Comparison of ENCODE assay signal across 13 cellular contexts in the genomic region with DNA sequence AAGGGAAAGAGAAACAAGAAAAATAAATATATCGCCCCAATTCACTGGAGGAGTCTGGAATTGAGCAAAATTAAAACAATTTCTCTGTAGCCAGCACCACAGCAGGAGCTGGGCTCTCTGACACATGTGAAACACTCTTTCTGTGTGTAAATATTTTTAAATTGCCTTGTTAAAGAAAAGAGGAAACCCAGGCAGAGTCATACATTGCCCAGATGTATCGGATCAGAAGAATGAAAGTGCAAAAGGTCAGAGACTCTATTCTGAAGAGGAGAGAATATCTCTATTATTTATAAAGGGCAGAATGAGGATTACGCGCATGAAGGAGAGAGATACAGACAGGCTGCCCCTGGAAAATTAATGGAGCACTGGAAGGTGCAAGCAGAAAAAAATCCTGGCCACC.
DNase-seq lines count a peak whose midpoint lies in the region; ATAC-seq, FAIRE-seq and TF ChIP-seq lines count a peak whose summit lies in the region.
"Had no signal": no experiment of that assay in that cellular context is flagged by ENCODE, and none has a peak within 500 bp of the region (broad histone marks: within the 10 kb centered on the region; RNA-seq: fewer than 3 reads in every experiment).

No MANE protein-coding gene starts in this region.

- H3K36me3 ChIP-seq in mucosa of rectum (ENCODE audit: control insufficient read depth in 2 of 2, insufficient read depth in 2 of 2, low read length in 2 of 2) (no peaks in the 10 kb centered on the region), kidney (ENCODE audit: control insufficient read depth in 1 of 2, insufficient read depth in 2 of 2, low read length in 2 of 2) (no peaks in the 10 kb centered on the region)
- H3K36me3 ChIP-seq: stomach had no signal

- ATAC-seq in GM19025 (IDR thresholded peaks at IDR 0.05; ENCODE audit: low read depth, unreplicated experiment) (peak; percentile 79), HG02588 (IDR thresholded peaks at IDR 0.05; ENCODE audit: unreplicated experiment) (peak; percentile 81), HG03442 (IDR thresholded peaks at IDR 0.05; ENCODE audit: unreplicated experiment) (peak; percentile 97)
- no peak for ATAC-seq in effector memory CD8-positive, alpha-beta T cell (replicated peaks)

- no peak overlapping the region for H3K27ac Mint-ChIP-seq in effector memory CD8-positive, alpha-beta T cell
- H3K27ac Mint-ChIP-seq: dendritic cell treated with granulocyte-macrophage colony-stimulating factor and Interleukin-4, amounts not matched to agents 40 ng/mL and 50 ng/mL, for 4 days had no signal

- no peak overlapping the region for H3K9ac ChIP-seq in mucosa of rectum (ENCODE audit: low read depth in 1 of 2, low read length in 2 of 2)
- no peak overlapping the region for H3K9ac ChIP-seq in kidney (ENCODE audit: low read length in 2 of 2)
- H3K9ac ChIP-seq: GM23248 had no signal

- H3K4me3 ChIP-seq in mucosa of rectum (ENCODE audit: low read length in 2 of 2) = no peak overlapping the region
- no peak overlapping the region for H3K4me3 ChIP-seq in kidney (ENCODE audit: low read length in 2 of 2)
- H3K4me3 ChIP-seq: GM23248, stomach had no signal

- H3K4me3 Mint-ChIP-seq in effector memory CD8-positive, alpha-beta T cell = no peak overlapping the region
- H3K4me3 Mint-ChIP-seq: dendritic cell treated with granulocyte-macrophage colony-stimulating factor and Interleukin-4, amounts not matched to agents 40 ng/mL and 50 ng/mL, for 4 days had no signal

- no peaks in the 10 kb centered on the region for H3K36me3 Mint-ChIP-seq in effector memory CD8-positive, alpha-beta T cell (ENCODE audit: insufficient read depth)

- H3K27ac ChIP-seq in mucosa of rectum (ENCODE audit: low read depth in 2 of 2, low read length in 2 of 2) = peak overlapping the region; percentile 19 to 24
- no peak overlapping the region for H3K27ac ChIP-seq in kidney (ENCODE audit: low read depth in 2 of 2, low read length in 2 of 2)
- H3K27ac ChIP-seq: GM23248 had no signal

- no peaks in the 10 kb centered on the region for H3K27me3 ChIP-seq in mucosa of rectum (ENCODE audit: control insufficient read depth in 2 of 2, insufficient read depth in 2 of 2, low read length in 2 of 2)
- H3K27me3 ChIP-seq: stomach had no signal

- TF ChIP-seq CTCF in kidney (IDR thresholded peaks at IDR 0.05; ENCODE audit: borderline replicate concordance, extremely low read depth, insufficient read depth) = no peak

- H3K9me3 ChIP-seq in mucosa of rectum (ENCODE audit: control insufficient read depth in 2 of 2, low read length in 2 of 2) (no peaks in the 10 kb centered on the region), kidney (ENCODE audit: control insufficient read depth in 1 of 2, low read length in 2 of 2) (no peaks in the 10 kb centered on the region)

- H3K4me1 Mint-ChIP-seq in effector memory CD8-positive, alpha-beta T cell (ENCODE audit: low read depth in 2 of 2) = no peaks in the 10 kb centered on the region

- no peak for DNase-seq in effector memory CD8-positive, alpha-beta T cell
- no peak for DNase-seq in activated effector memory CD4-positive, alpha-beta T cell treated with anti-CD3 and anti-CD28 coated beads, Interleukin-2, amount 50 U/mL, for 16 hours
- DNase-seq in kidney (no peak), NCI-H446 treated with DMSO at 0.1 percent for 48 hours (lab: John Stamatoyannopoulos, UW) (no peak)
- DNase-seq: GM23248; NCI-H524 treated with DMSO at 0.1 percent for 48 hours; stimulated activated CD4-positive, alpha-beta T cell treated with anti-CD3 and anti-CD28 coated beads, Interleukin-12 subunit alpha, Interleukin-12 subunit beta, amount 100 ng/mL, for 4 hours; stomach had no signal

- H3K4me1 ChIP-seq in mucosa of rectum (ENCODE audit: control insufficient read depth in 2 of 2, insufficient read depth in 2 of 2, low read length in 2 of 2) = peaks cover 0 to 9% of the 10 kb centered on the region in 2 donors
- H3K4me1 ChIP-seq in kidney (ENCODE audit: control insufficient read depth in 1 of 2, insufficient read depth in 1 of 2, low read depth in 1 of 2, low read length in 2 of 2) = no peaks in the 10 kb centered on the region

- FAIRE-seq in kidney (lab: Jason Lieb, UNC) = no peak

- intact Hi-C loops in kidney (cut with DNase I) = no loop called here

- no peaks in the 10 kb centered on the region for H3K27me3 Mint-ChIP-seq in effector memory CD8-positive, alpha-beta T cell
- H3K27me3 Mint-ChIP-seq: dendritic cell treated with granulocyte-macrophage colony-stimulating factor and Interleukin-4, amounts not matched to agents 40 ng/mL and 50 ng/mL, for 4 days had no signal

- H3K9me3 Mint-ChIP-seq in effector memory CD8-positive, alpha-beta T cell = no peaks in the 10 kb centered on the region
- H3K9me3 Mint-ChIP-seq: dendritic cell treated with granulocyte-macrophage colony-stimulating factor and Interleukin-4, amounts not matched to agents 40 ng/mL and 50 ng/mL, for 4 days had no signal

Comparison
In these comparisons a context has a peak if more than half of its experiments do, and no peak if none do; other contexts are left out.
1. H3K27ac ChIP-seq: peak in mucosa of rectum (2 of 2); none in kidney (0 of 2).